In genomic region chr14:55913324-55914035, GRCh38 we compare ENCODE assay signal across 16 cellular contexts.
DNase-seq lines count a peak whose midpoint lies in the region; ATAC-seq, FAIRE-seq and TF ChIP-seq lines count a peak whose summit lies in the region.
"Had no signal": no experiment of that assay in that cellular context is flagged by ENCODE, and none has a peak within 500 bp of the region (broad histone marks: within the 10 kb centered on the region; RNA-seq: fewer than 3 reads in every experiment).

No MANE protein-coding gene starts in this region.

- no peak for TF ChIP-seq RAD21 in HCT116 (IDR thresholded peaks at IDR 0.05; ENCODE audit: low read depth)

- TF ChIP-seq POLR2A in HCT116 (IDR thresholded peaks at IDR 0.05; ENCODE audit: borderline replicate concordance, extremely low read depth, insufficient read depth, insufficient read length) = no peak

- H4K20me1 ChIP-seq in HCT116 (ENCODE audit: insufficient read depth) = no peaks in the 10 kb centered on the region

- H3K9ac ChIP-seq in HCT116 (ENCODE audit: low read length) (no peak overlapping the region), kidney (ENCODE audit: low read length in 2 of 2) (no peak overlapping the region), endodermal cell (ENCODE audit: extremely low read depth, low read length, poor library complexity, severe bottlenecking) (no peak overlapping the region)

- peaks cover 4% of the 10 kb centered on the region for H3K4me1 Mint-ChIP-seq in endodermal cell
- H3K4me1 Mint-ChIP-seq: T-cell had no signal

- peak; percentile 40; the same call in 1 of the 2 replicates for ATAC-seq in HCT116
- no peak for ATAC-seq in GM21619 (IDR thresholded peaks at IDR 0.05; ENCODE audit: unreplicated experiment)
- ATAC-seq in GM19395 (IDR thresholded peaks at IDR 0.05; ENCODE audit: unreplicated experiment) = no peak
- ATAC-seq: activated naive CD4-positive, alpha-beta T cell treated with anti-CD3 and anti-CD28 coated beads, Interleukin-2, amount 50 U/mL, for 72 hours; K562; T-cell had no signal

- H3K4me3 ChIP-seq in HCT116 (replicated peaks in 1 of 2; ENCODE audit: low read depth in 1 of 2, low read length in 2 of 2) = no peak overlapping the region
- H3K4me3 ChIP-seq in kidney (ENCODE audit: low read length in 2 of 2) = no peak overlapping the region
- H3K4me3 ChIP-seq in skeletal muscle cell (ENCODE audit: low read depth, low read length) = no peak overlapping the region
- H3K4me3 ChIP-seq in endodermal cell (ENCODE audit: low read length) = no peak overlapping the region
- H3K4me3 ChIP-seq: dorsolateral prefrontal cortex, K562, lung had no signal

- CTCF ChIA-PET in HCT116 (lab: Charles Lee) = no interaction called here

- DNase-seq in HCT116 (ENCODE audit: low read depth, low spot score) = no peak
- peak; percentile 71 for DNase-seq in dermis blood vessel endothelial cell
- DNase-seq in kidney = peak; percentile 74
- peak; percentile 66 for DNase-seq in skeletal muscle cell (ENCODE audit: low read depth)
- DNase-seq in NCI-H187 (lab: John Stamatoyannopoulos, UW) = no peak
- no peak for DNase-seq in endodermal cell
- DNase-seq: dorsolateral prefrontal cortex, NCI-H1417 treated with DMSO at 0.1 percent for 48 hours, NCI-H524, nucleus accumbens, T-cell had no signal

- H3K9me3 Mint-ChIP-seq in endodermal cell = peaks cover 6% of the 10 kb centered on the region
- H3K9me3 Mint-ChIP-seq: activated naive CD4-positive, alpha-beta T cell treated with anti-CD3 and anti-CD28 coated beads, Interleukin-2, amount 50 U/mL, for 72 hours had no signal

- no peaks in the 10 kb centered on the region for H3K27me3 Mint-ChIP-seq in endodermal cell (ENCODE audit: insufficient read depth)

- peaks cover 49% of the 10 kb centered on the region for H3K27me3 ChIP-seq in HCT116 (ENCODE audit: insufficient read depth, low read length)
- no peaks in the 10 kb centered on the region for H3K27me3 ChIP-seq in endodermal cell (ENCODE audit: control insufficient read depth, insufficient read depth, low read length, poor library complexity, severe bottlenecking)
- H3K27me3 ChIP-seq: dorsolateral prefrontal cortex had no signal

- no peaks in the 10 kb centered on the region for H3K36me3 ChIP-seq in HCT116 (ENCODE audit: control insufficient read depth in 1 of 2, insufficient read depth in 2 of 2, low read length in 2 of 2)
- H3K36me3 ChIP-seq in kidney (ENCODE audit: control insufficient read depth in 1 of 2, insufficient read depth in 2 of 2, low read length in 2 of 2) = no peaks in the 10 kb centered on the region
- no peaks in the 10 kb centered on the region for H3K36me3 ChIP-seq in endodermal cell (ENCODE audit: control insufficient read depth, insufficient read depth, low read length)

- intact Hi-C loops in HCT116 (cut with micrococcal nuclease) (no loop called here), kidney (cut with DNase I) (no loop called here)

- H3K9me2 ChIP-seq in HCT116 (ENCODE audit: insufficient read depth) = no peaks in the 10 kb centered on the region

- POLR2A ChIA-PET in HCT116 (lab: Charles Lee) = no interaction called here

- H3K9me3 ChIP-seq in HCT116 (ENCODE audit: control insufficient read depth in 1 of 2, insufficient read depth in 1 of 2, low read depth in 1 of 2, low read length in 2 of 2) = no peaks in the 10 kb centered on the region
- no peaks in the 10 kb centered on the region for H3K9me3 ChIP-seq in kidney (ENCODE audit: control insufficient read depth in 1 of 2, low read length in 2 of 2)
- H3K9me3 ChIP-seq in endodermal cell (ENCODE audit: control insufficient read depth, low read length) = no peaks in the 10 kb centered on the region

- no peak for FAIRE-seq in kidney (lab: Jason Lieb, UNC)
- FAIRE-seq: K562 had no signal

- H3K4me3 Mint-ChIP-seq in endodermal cell = no peak overlapping the region
- H3K4me3 Mint-ChIP-seq: T-cell had no signal

- no peaks in the 10 kb centered on the region for H3K36me3 Mint-ChIP-seq in endodermal cell (ENCODE audit: low read depth)
- H3K36me3 Mint-ChIP-seq: activated naive CD4-positive, alpha-beta T cell treated with anti-CD3 and anti-CD28 coated beads, Interleukin-2, amount 50 U/mL, for 72 hours; T-cell had no signal

- RAD21 ChIA-PET in HCT116 (lab: Charles Lee; ENCODE audit: low non-redundant PET in 1 of 2, low total read pairs in 2 of 2, uncharacterized antibody in 2 of 2, unreplicated experiment in 2 of 2) = no interaction called here

- H3K4me1 ChIP-seq in HCT116 (ENCODE audit: control insufficient read depth in 1 of 2, insufficient read depth in 2 of 2, low read length in 2 of 2) (peaks cover 0 to 3% of the 10 kb centered on the region in 2 experiments; a peak in 1 of 4 replicates), kidney (ENCODE audit: control insufficient read depth in 1 of 2, insufficient read depth in 1 of 2, low read depth in 1 of 2, low read length in 2 of 2) (peaks cover 2 to 7% of the 10 kb centered on the region in 2 donors), endodermal cell (ENCODE audit: control insufficient read depth, insufficient read depth, low read length) (no peaks in the 10 kb centered on the region)

- TF ChIP-seq CTCF in HCT116 (IDR thresholded peaks at IDR 0.05 in 2 of 3, conservative IDR thresholded peaks at IDR 0.05 in 1 of 3; ENCODE audit: borderline replicate concordance in 1 of 3, insufficient read depth in 1 of 3, low read depth in 2 of 3, low read length in 2 of 3) (no peak), kidney (IDR thresholded peaks at IDR 0.05; ENCODE audit: borderline replicate concordance, extremely low read depth, insufficient read depth) (no peak), endodermal cell (conservative IDR thresholded peaks at IDR 0.05) (no peak)

- no peaks in the 10 kb centered on the region for H3K79me2 ChIP-seq in HCT116 (ENCODE audit: insufficient read depth, low read length)

- H3K27ac ChIP-seq in HCT116 (ENCODE audit: low read depth, low read length) (no peak overlapping the region), kidney (ENCODE audit: low read depth in 2 of 2, low read length in 2 of 2) (peak overlapping the region in 1 of 2 donors; percentile 7), endodermal cell (ENCODE audit: low read depth, low read length) (no peak overlapping the region)
- H3K27ac ChIP-seq: dorsolateral prefrontal cortex had no signal

- no TSS peak for BruUV-seq in HCT116 (replicated peaks; lab: Mats Ljungman, UMichigan)

- no peak overlapping the region for H2AFZ ChIP-seq in HCT116 (ENCODE audit: low read depth, low read length, poor library complexity, severe bottlenecking)

- no peak overlapping the region for H3K27ac Mint-ChIP-seq in endodermal cell
- H3K27ac Mint-ChIP-seq: activated naive CD4-positive, alpha-beta T cell treated with anti-CD3 and anti-CD28 coated beads, Interleukin-2, amount 50 U/mL, for 72 hours; T-cell had no signal

- no peak overlapping the region for H3K4me2 ChIP-seq in HCT116 (ENCODE audit: low read length)

- WGBS in endodermal cell (ENCODE audit: insufficient coverage in 1 of 2, insufficient read length in 1 of 2), 2 experiments = 80 to 86% methylated on average over 4 to 7 of the region's 8 CpGs

TF ChIP-seq in HCT116, 20 proteins besides CTCF, POLR2A, EP300 and RAD21:
- TF ChIP-seq SRF (IDR thresholded peaks at IDR 0.05; ENCODE audit: low read depth) (no peak), ZFX (IDR thresholded peaks at IDR 0.05) (no peak)
TF ChIP-seq in HCT116: peak in this region for 0.

Comparison
In these comparisons a context has a peak if more than half of its experiments do, and no peak if none do; other contexts are left out.
1. DNase-seq: peak in dermis blood vessel endothelial cell (single experiment), kidney (single experiment) and skeletal muscle cell (single experiment); none in HCT116 (single experiment), NCI-H187 (0 of 2) and endodermal cell (single experiment).